8 cellular contexts compared by ENCODE assay signal in the genomic region with DNA sequence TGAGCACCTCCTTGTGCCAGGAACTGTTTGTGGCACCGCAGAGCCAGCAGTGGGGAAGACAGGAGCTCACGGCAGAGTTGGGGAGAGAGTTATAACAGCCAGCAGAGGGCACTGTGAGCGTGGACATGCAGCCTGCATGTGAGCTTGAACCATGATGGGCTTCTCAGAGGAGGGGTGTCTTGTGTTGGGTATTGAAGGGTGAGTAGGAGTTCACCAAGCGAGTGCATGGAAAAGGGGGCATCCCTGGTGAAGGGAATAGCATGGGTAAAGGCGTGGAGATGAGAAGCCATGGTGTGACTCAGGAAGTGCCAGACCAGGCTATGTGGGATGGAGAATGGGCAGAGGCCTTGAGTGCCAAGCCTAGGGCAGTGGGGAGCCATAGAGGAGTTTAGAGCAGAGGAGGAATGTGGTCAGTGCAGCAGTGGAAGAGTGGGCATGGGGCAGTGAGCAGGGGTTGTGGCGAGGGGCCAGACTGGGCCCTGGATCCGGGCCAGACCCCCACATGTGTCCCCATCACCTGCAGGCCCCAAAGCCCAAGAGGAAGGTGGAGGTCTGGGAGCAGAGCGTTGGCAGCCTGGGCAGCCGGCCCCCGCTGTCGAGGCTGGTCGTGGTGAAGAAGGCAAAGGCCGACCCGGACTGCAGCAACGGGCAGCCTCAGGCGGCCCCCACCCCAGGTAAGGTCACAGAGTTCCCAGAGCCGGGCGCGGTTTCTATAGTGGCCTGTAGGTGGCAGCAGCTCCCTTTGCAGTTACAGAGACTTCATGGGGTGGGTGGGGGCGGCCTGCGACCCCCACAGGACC. TPM values are rescaled to one million over a fixed set of nuclear protein-coding genes. Genes with fewer than 3 reads are reported as not detected.
A peak's percentile ranks its signal among the peaks of the same experiment; 100 is the strongest.
DNase-seq lines count a peak whose midpoint lies in the region; ATAC-seq and TF ChIP-seq lines count a peak whose summit lies in the region.

No MANE protein-coding gene starts in this region.

- peaks cover 0 to 21% (median 8%) of the 10 kb centered on the region in 4 donors for H3K4me1 ChIP-seq in right lobe of liver

- no peak for ATAC-seq in central memory CD8-positive, alpha-beta T cell (replicated peaks; ENCODE audit: extremely low read depth, poor library complexity, severe bottlenecking)
- peak; percentile 62 to 69 (median 65) for ATAC-seq in right lobe of liver
- ATAC-seq in GM21390 (IDR thresholded peaks at IDR 0.05; ENCODE audit: unreplicated experiment), result no peak

- H3K27ac ChIP-seq in right lobe of liver, result peak overlapping the region; percentile 69 to 94 (median 70)

- no peak overlapping the region for H3K27ac Mint-ChIP-seq in central memory CD8-positive, alpha-beta T cell (ENCODE audit: low read depth)

- no peaks in the 10 kb centered on the region for H3K27me3 Mint-ChIP-seq in central memory CD8-positive, alpha-beta T cell

- no peaks in the 10 kb centered on the region for H3K27me3 ChIP-seq in GM06990 (replicated peaks; ENCODE audit: control insufficient read depth, insufficient read depth, low read length)
- H3K27me3 ChIP-seq in right lobe of liver, result no peaks in the 10 kb centered on the region

- H3K4me1 Mint-ChIP-seq in central memory CD8-positive, alpha-beta T cell, result peaks cover 28% of the 10 kb centered on the region

- TF ChIP-seq POLR2A in right lobe of liver (IDR thresholded peaks at IDR 0.05), result no peak

- no peak overlapping the region for H3K4me3 Mint-ChIP-seq in central memory CD8-positive, alpha-beta T cell

- no peak overlapping the region for H3K4me3 ChIP-seq in GM06990 (replicated peaks; ENCODE audit: low read depth, low read length)
- H3K4me3 ChIP-seq in right lobe of liver, result peak overlapping the region in 2 of 3 donors; percentile 9

- no peak for DNase-seq in GM06990 (ENCODE audit: extremely low read depth, insufficient read length)
- peak; percentile 34 for DNase-seq in NCI-H1092 treated with DMSO at 0.1 percent for 48 hours (lab: John Stamatoyannopoulos, UW)
- peak; percentile 37 for DNase-seq in activated CD4-positive, CD25-positive, alpha-beta regulatory T cell treated with anti-CD3 and anti-CD28 coated beads, Interleukin-2, amount 50 U/mL, for 16 hours (ENCODE audit: low read depth, low spot score)
- peak; percentile 16 to 42 for DNase-seq in central memory CD8-positive, alpha-beta T cell (ENCODE audit: low spot score in 2 of 2)
- DNase-seq in right lobe of liver, result peak; percentile 62 to 77 (median 76)
- DNase-seq in stimulated activated CD8-positive, alpha-beta memory T cell treated with anti-CD3 and anti-CD28 coated beads, Interleukin-15, amount 100 ng/mL, for 48 hours (ENCODE audit: low read depth in 2 of 2), result peak; percentile 24 to 32
- no peak for DNase-seq in kidney glomerular epithelial cell (lab: John Stamatoyannopoulos, UW)

- intact Hi-C loops in right lobe of liver (cut with DNase I), result loop anchor here in 1 of 2 donors (5.0 to 10.0 kb wide), 2 partner anchors 95 to 228 kb away; no protein-coding TSS in a partner anchor

- 27% methylated on average over 13 of the region's 21 CpGs for WGBS in right lobe of liver (ENCODE audit: insufficient coverage, low coverage, low lambda C conversion rate, missing lambda C conversion rate)

- no peaks in the 10 kb centered on the region for H3K9me3 Mint-ChIP-seq in central memory CD8-positive, alpha-beta T cell

- H3K9me3 ChIP-seq in right lobe of liver, result no peaks in the 10 kb centered on the region

- peaks cover 20% of the 10 kb centered on the region for H3K36me3 ChIP-seq in GM06990 (ENCODE audit: control insufficient read depth, insufficient read depth, low read length)
- H3K36me3 ChIP-seq in right lobe of liver, result peaks cover 0 to 36% (median 4%) of the 10 kb centered on the region in 4 donors

- TF ChIP-seq CTCF in GM06990 (IDR thresholded peaks at IDR 0.05; ENCODE audit: insufficient read depth, low read length, poor library complexity, severe bottlenecking) (peak; percentile 80), right lobe of liver (IDR thresholded peaks at IDR 0.05) (peak; percentile 75 to 88 (median 81))

- peaks cover 65% of the 10 kb centered on the region for H3K36me3 Mint-ChIP-seq in central memory CD8-positive, alpha-beta T cell (ENCODE audit: insufficient read depth)

RNA-seq across cellular contexts. Expression of gene SHD, which starts 11.8 kb away (rescaled TPM):
- total RNA-seq in right lobe of liver, result 1 to 10 TPM; 1.7 to 9.7 (median 6.4) TPM

RNA-seq across cellular contexts. Expression of gene YJU2, which starts 20.4 kb away (rescaled TPM):
- total RNA-seq in right lobe of liver, result 10 to 100 TPM in 1 of 6 experiments, 1 to 10 TPM in 5; 6.4 to 14.1 (median 8.9) TPM

RNA-seq across cellular contexts. Expression of gene TMIGD2, which starts 34.9 kb away (rescaled TPM):
- total RNA-seq in right lobe of liver, result under 1 TPM in 2 of 6 experiments, not detected in 4; 0.24 to 0.32 TPM

RNA-seq across cellular contexts. Expression of gene FSD1, which starts 37.1 kb away (rescaled TPM):
- 1 to 10 TPM in 1 of 6 experiments, under 1 TPM in 3, not detected in 2; 0.19 to 2.2 (median 0.52) TPM for total RNA-seq in right lobe of liver

RNA-seq across cellular contexts. Expression of gene EBI3, which starts 38.0 kb away (rescaled TPM):
- total RNA-seq in right lobe of liver, result 1 to 10 TPM in 5 of 6 experiments, under 1 TPM in 1; 0.73 to 4.1 (median 2.0) TPM

Comparison
In these comparisons a context has a peak if more than half of its experiments do, and no peak if none do; other contexts are left out.
1. DNase-seq: peak in NCI-H1092 treated with DMSO at 0.1 percent for 48 hours (single experiment), activated CD4-positive, CD25-positive, alpha-beta regulatory T cell treated with anti-CD3 and anti-CD28 coated beads, Interleukin-2, amount 50 U/mL, for 16 hours (single experiment), central memory CD8-positive, alpha-beta T cell (2 of 2), right lobe of liver (3 of 3) and stimulated activated CD8-positive, alpha-beta memory T cell treated with anti-CD3 and anti-CD28 coated beads, Interleukin-15, amount 100 ng/mL, for 48 hours (2 of 2); none in GM06990 (single experiment) and kidney glomerular epithelial cell (single experiment).
2. ATAC-seq: peak in right lobe of liver (4 of 4); none in central memory CD8-positive, alpha-beta T cell (single experiment) and GM21390 (single experiment).